ENCODE assay signal across 10 cellular contexts in the genomic region with DNA sequence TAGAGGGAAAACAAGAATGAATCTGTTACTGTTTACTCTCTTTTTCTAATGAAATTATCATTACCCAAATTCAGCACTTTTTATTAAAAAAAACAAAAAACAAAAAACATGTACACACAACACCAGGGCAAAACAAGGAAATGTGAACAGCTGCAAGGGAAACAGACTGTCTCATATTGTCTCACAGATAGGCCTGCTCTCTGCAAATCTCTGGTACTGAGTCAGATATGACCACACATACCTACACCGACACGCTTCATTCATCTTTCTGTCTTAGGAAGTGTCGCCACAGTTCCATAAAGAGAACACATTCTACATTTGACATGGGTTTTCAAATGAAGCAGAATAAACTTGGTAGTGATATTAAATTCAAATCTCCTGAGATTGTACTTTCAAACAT.
DNase-seq lines count a peak whose midpoint lies in the region; ATAC-seq and TF ChIP-seq lines count a peak whose summit lies in the region.
"Had no signal": no experiment of that assay in that cellular context is flagged by ENCODE, and none has a peak within 500 bp of the region (broad histone marks: within the 10 kb centered on the region; RNA-seq: fewer than 3 reads in every experiment).

No MANE protein-coding gene starts in this region.

- peak; percentile 52 for DNase-seq in epithelial cell of esophagus (ENCODE audit: low read depth)
- DNase-seq in KG1 (lab: John Stamatoyannopoulos, UW), result no peak
- no peak for DNase-seq in NK-92 (lab: John Stamatoyannopoulos, UW; ENCODE audit: unreplicated experiment)
- DNase-seq in cortex of kidney (lab: John Stamatoyannopoulos, UW), result no peak
- DNase-seq in effector memory CD4-positive, alpha-beta T cell, result no peak
- DNase-seq: naive thymus-derived CD8-positive, alpha-beta T cell; SHP77 had no signal

- H3K4me3 ChIP-seq in epithelial cell of esophagus (ENCODE audit: low read length), result no peak overlapping the region
- no peak overlapping the region for H3K4me3 ChIP-seq in effector memory CD4-positive, alpha-beta T cell (ENCODE audit: insufficient read depth, low read depth, low read length, poor library complexity, severe bottlenecking)

- TF ChIP-seq CTCF in epithelial cell of esophagus (IDR thresholded peaks at IDR 0.05; ENCODE audit: insufficient read depth, low read depth, low read length, missing control alignments), result no peak

- no peaks in the 10 kb centered on the region for H3K36me3 ChIP-seq in effector memory CD4-positive, alpha-beta T cell (ENCODE audit: control insufficient read depth, insufficient read depth, low read length)

- no peaks in the 10 kb centered on the region for H3K9me3 ChIP-seq in effector memory CD4-positive, alpha-beta T cell (ENCODE audit: control insufficient read depth, low read length)

- H3K27me3 ChIP-seq in effector memory CD4-positive, alpha-beta T cell (replicated peaks; ENCODE audit: control insufficient read depth, insufficient read depth, low read length, poor library complexity, severe bottlenecking), result no peaks in the 10 kb centered on the region

- ATAC-seq in GM18502 (IDR thresholded peaks at IDR 0.05; ENCODE audit: poor library complexity, unreplicated experiment) (peak; percentile 99), GM21390 (IDR thresholded peaks at IDR 0.05; ENCODE audit: unreplicated experiment) (peak; percentile 99), HG03175 (IDR thresholded peaks at IDR 0.05; ENCODE audit: unreplicated experiment) (peak; percentile 98)
- ATAC-seq: naive thymus-derived CD8-positive, alpha-beta T cell had no signal

- no peak overlapping the region for H3K27ac ChIP-seq in effector memory CD4-positive, alpha-beta T cell (ENCODE audit: insufficient read depth, low read length, poor library complexity, severe bottlenecking)

- no peaks in the 10 kb centered on the region for H3K4me1 ChIP-seq in effector memory CD4-positive, alpha-beta T cell (ENCODE audit: control insufficient read depth, insufficient read depth, low read length, poor library complexity, severe bottlenecking)
